ENCODE assay signal across 24 cellular contexts in genomic region chr2:137535897-137536296, GRCh38.
A peak's percentile ranks its signal among the peaks of the same experiment; 100 is the strongest.
DNase-seq lines count a peak whose midpoint lies in the region; ATAC-seq, FAIRE-seq and TF ChIP-seq lines count a peak whose summit lies in the region.
"Had no signal": no experiment of that assay in that cellular context is flagged by ENCODE, and none has a peak within 500 bp of the region (broad histone marks: within the 10 kb centered on the region; RNA-seq: fewer than 3 reads in every experiment).

No MANE protein-coding gene starts in this region.

- TF ChIP-seq EP300 in GM12878 (IDR thresholded peaks at IDR 0.05; ENCODE audit: borderline replicate concordance in 1 of 2, control insufficient read depth in 1 of 2, low read depth in 2 of 2, low read length in 2 of 2): no peak

- no peaks in the 10 kb centered on the region for H3K9me3 Mint-ChIP-seq in activated naive CD8-positive, alpha-beta T cell treated with anti-CD3 and anti-CD28 coated beads, Interleukin-2, amount 50 U/mL, for 24 hours
- H3K9me3 Mint-ChIP-seq in activated naive CD8-positive, alpha-beta T cell treated with anti-CD3 and anti-CD28 coated beads for 36 hours: peaks cover 4% of the 10 kb centered on the region
- peaks cover under 1% of the 10 kb centered on the region for H3K9me3 Mint-ChIP-seq in stimulated activated memory B cell treated with anti-CD40 and anti-IgM and Interleukin-4, amounts not matched to agents 10 μg/mL and 1 μg/mL and 100 μg/mL, for 72 hours
- H3K9me3 Mint-ChIP-seq in activated T-helper 1 cell treated with anti-CD3 and anti-CD28 coated beads, Interleukin-12 subunit alpha, Interleukin-12 subunit beta, Interleukin-2, Interleukin-4 antibody, amounts not matched to agents 30 ng/mL and 10 ng/mL and 1 ng/mL, durations not matched to agents 14 hours and 24 hours and 36 hours: no peaks in the 10 kb centered on the region
- H3K9me3 Mint-ChIP-seq: CD8-positive, alpha-beta T cell; T-helper 2 cell treated with Interferon-gamma antibody and Interleukin-4, amounts not matched to agents 5 μg/mL and 100 μg/mL, for 36 hours had no signal

- intact Hi-C loops in GM12878 (cut with micrococcal nuclease; ENCODE audit: unreplicated experiment): no loop called here
- intact Hi-C loops in activated T-helper 1 cell treated with anti-CD3 and anti-CD28 coated beads, Interleukin-12 subunit alpha, Interleukin-12 subunit beta, Interleukin-2, Interleukin-4 antibody, amounts not matched to agents 30 ng/mL and 10 ng/mL and 1 ng/mL, durations not matched to agents 14 hours and 24 hours and 36 hours (cut with micrococcal nuclease): no loop called here

- no peak for DNase-seq in activated naive CD8-positive, alpha-beta T cell treated with anti-CD3 and anti-CD28 coated beads, Interleukin-2, amount 50 U/mL, for 24 hours
- DNase-seq in activated naive CD8-positive, alpha-beta T cell treated with anti-CD3 and anti-CD28 coated beads for 36 hours: no peak
- no peak for DNase-seq in GM12878 (ENCODE audit: low read depth, low spot score)
- DNase-seq in NCI-H128 (lab: John Stamatoyannopoulos, UW; ENCODE audit: unreplicated experiment): no peak
- no peak for DNase-seq in GM13977 (ENCODE audit: low spot score)
- DNase-seq in activated T-helper 1 cell treated with anti-CD3 and anti-CD28 coated beads, Interleukin-12 subunit alpha, Interleukin-12 subunit beta, Interleukin-2, Interleukin-4 antibody, amounts not matched to agents 30 ng/mL and 10 ng/mL and 1 ng/mL, durations not matched to agents 14 hours and 24 hours and 36 hours (ENCODE audit: low spot score): no peak
- DNase-seq: 8988T; CD8-positive, alpha-beta T cell; DMS79; GOT3; KBM-7; MV-4-11; NCI-H1436; NCI-H2029; NCI-H2171; NCI-H446; NCI-H69; PC-3; SW 1271 had no signal

- 0% methylated on average over 5 of the region's 5 CpGs for WGBS in GM12878 (ENCODE audit: insufficient coverage, insufficient replicate concordance, low lambda C conversion rate, missing lambda C conversion rate)

- POLR2A ChIA-PET in GM12878 (lab: Charles Lee): no interaction called here

- no peaks in the 10 kb centered on the region for H3K36me3 ChIP-seq in GM12878 (ENCODE audit: control insufficient read depth in 2 of 2, insufficient read depth in 2 of 2, low read length in 1 of 2)
- H3K36me3 ChIP-seq: SJSA1 had no signal

- H3K27ac ChIP-seq in GM12878 (ENCODE audit: control insufficient read depth, insufficient read depth): no peak overlapping the region
- H3K27ac ChIP-seq: SJSA1 had no signal

- no peak for FAIRE-seq in GM12878 (lab: Jason Lieb, UNC)
- FAIRE-seq: GM19239 had no signal

- H3K4me2 ChIP-seq in GM12878 (ENCODE audit: control insufficient read depth, insufficient read depth): no peak overlapping the region

- no peaks in the 10 kb centered on the region for H3K27me3 ChIP-seq in GM12878 (replicated peaks in 1 of 2; ENCODE audit: control insufficient read depth in 2 of 2, insufficient read depth in 2 of 2, low read length in 1 of 2)

- no peak overlapping the region for H3K9ac ChIP-seq in GM12878 (ENCODE audit: control insufficient read depth, insufficient read depth, low read length)

- CTCF ChIA-PET in GM12878 (lab: Yijun Ruan, JAX): no interaction called here

- SMC1A ChIA-PET in GM12878 (lab: Charles Lee; ENCODE audit: uncharacterized antibody, unreplicated experiment): no interaction called here

- H3K36me3 Mint-ChIP-seq in activated naive CD8-positive, alpha-beta T cell treated with anti-CD3 and anti-CD28 coated beads, Interleukin-2, amount 50 U/mL, for 24 hours (ENCODE audit: low read depth): no peaks in the 10 kb centered on the region
- H3K36me3 Mint-ChIP-seq in activated naive CD8-positive, alpha-beta T cell treated with anti-CD3 and anti-CD28 coated beads for 36 hours: no peaks in the 10 kb centered on the region
- no peaks in the 10 kb centered on the region for H3K36me3 Mint-ChIP-seq in stimulated activated memory B cell treated with anti-CD40 and anti-IgM and Interleukin-4, amounts not matched to agents 10 μg/mL and 1 μg/mL and 100 μg/mL, for 72 hours
- no peaks in the 10 kb centered on the region for H3K36me3 Mint-ChIP-seq in activated T-helper 1 cell treated with anti-CD3 and anti-CD28 coated beads, Interleukin-12 subunit alpha, Interleukin-12 subunit beta, Interleukin-2, Interleukin-4 antibody, amounts not matched to agents 30 ng/mL and 10 ng/mL and 1 ng/mL, durations not matched to agents 14 hours and 24 hours and 36 hours (ENCODE audit: low read depth)
- H3K36me3 Mint-ChIP-seq: CD8-positive, alpha-beta T cell had no signal

- H3K27me3 Mint-ChIP-seq in activated naive CD8-positive, alpha-beta T cell treated with anti-CD3 and anti-CD28 coated beads, Interleukin-2, amount 50 U/mL, for 24 hours: no peaks in the 10 kb centered on the region
- no peaks in the 10 kb centered on the region for H3K27me3 Mint-ChIP-seq in activated naive CD8-positive, alpha-beta T cell treated with anti-CD3 and anti-CD28 coated beads for 36 hours
- no peaks in the 10 kb centered on the region for H3K27me3 Mint-ChIP-seq in stimulated activated memory B cell treated with anti-CD40 and anti-IgM and Interleukin-4, amounts not matched to agents 10 μg/mL and 1 μg/mL and 100 μg/mL, for 72 hours
- H3K27me3 Mint-ChIP-seq in activated T-helper 1 cell treated with anti-CD3 and anti-CD28 coated beads, Interleukin-12 subunit alpha, Interleukin-12 subunit beta, Interleukin-2, Interleukin-4 antibody, amounts not matched to agents 30 ng/mL and 10 ng/mL and 1 ng/mL, durations not matched to agents 14 hours and 24 hours and 36 hours (ENCODE audit: insufficient read depth): no peaks in the 10 kb centered on the region

- no peak for TF ChIP-seq RAD21 in GM12878 (IDR thresholded peaks at IDR 0.05; ENCODE audit: insufficient read depth, low read depth, low read length)

- in situ Hi-C loops in GM12878 (cut with MboI): no loop called here
- in situ Hi-C loops in GM13977 (cut with MboI; ENCODE audit: low pct_unique_long_range_greater_than_20kb, low sequenced_read_pairs, unreplicated experiment): no loop called here

- ATAC-seq in activated naive CD8-positive, alpha-beta T cell treated with anti-CD3 and anti-CD28 coated beads, Interleukin-2, amount 50 U/mL, for 24 hours: peak; percentile 40
- ATAC-seq in HG03432 (IDR thresholded peaks at IDR 0.05; ENCODE audit: unreplicated experiment) (peak; percentile 69), GM12878 (peak; percentile 61)
- ATAC-seq in stimulated activated memory B cell treated with anti-CD40 and anti-IgM and Interleukin-4, amounts not matched to agents 10 μg/mL and 1 μg/mL and 100 μg/mL, for 72 hours: no peak
- ATAC-seq: CD8-positive, alpha-beta T cell; PC-3 had no signal

- no peaks in the 10 kb centered on the region for H3K4me1 ChIP-seq in GM12878 (ENCODE audit: control insufficient read depth, insufficient read depth, low read length)
- H3K4me1 ChIP-seq: SJSA1 had no signal

- no peak overlapping the region for H3K4me3 ChIP-seq in GM12878
- H3K4me3 ChIP-seq: SJSA1 had no signal

- H4K20me1 ChIP-seq in GM12878 (ENCODE audit: control insufficient read depth, insufficient read depth): no peaks in the 10 kb centered on the region

- H3K27ac Mint-ChIP-seq in activated naive CD8-positive, alpha-beta T cell treated with anti-CD3 and anti-CD28 coated beads, Interleukin-2, amount 50 U/mL, for 24 hours: no peak overlapping the region
- no peak overlapping the region for H3K27ac Mint-ChIP-seq in activated naive CD8-positive, alpha-beta T cell treated with anti-CD3 and anti-CD28 coated beads for 36 hours
- no peak overlapping the region for H3K27ac Mint-ChIP-seq in stimulated activated memory B cell treated with anti-CD40 and anti-IgM and Interleukin-4, amounts not matched to agents 10 μg/mL and 1 μg/mL and 100 μg/mL, for 72 hours
- H3K27ac Mint-ChIP-seq in activated T-helper 1 cell treated with anti-CD3 and anti-CD28 coated beads, Interleukin-12 subunit alpha, Interleukin-12 subunit beta, Interleukin-2, Interleukin-4 antibody, amounts not matched to agents 30 ng/mL and 10 ng/mL and 1 ng/mL, durations not matched to agents 14 hours and 24 hours and 36 hours: no peak overlapping the region
- H3K27ac Mint-ChIP-seq: CD8-positive, alpha-beta T cell; T-helper 2 cell treated with Interferon-gamma antibody and Interleukin-4, amounts not matched to agents 5 μg/mL and 100 μg/mL, for 36 hours had no signal

- H3K9me3 ChIP-seq in GM12878 (replicated peaks; ENCODE audit: control insufficient read depth, insufficient read depth, low read length): no peaks in the 10 kb centered on the region
- H3K9me3 ChIP-seq: SJSA1 had no signal

- H3K79me2 ChIP-seq in GM12878 (ENCODE audit: control insufficient read depth, insufficient read depth, low read length): no peaks in the 10 kb centered on the region

- RAD21 ChIA-PET in GM12878 (lab: Charles Lee; ENCODE audit: unreplicated experiment): no interaction called here

- H3K4me3 Mint-ChIP-seq in activated naive CD8-positive, alpha-beta T cell treated with anti-CD3 and anti-CD28 coated beads, Interleukin-2, amount 50 U/mL, for 24 hours: no peak overlapping the region
- H3K4me3 Mint-ChIP-seq in activated naive CD8-positive, alpha-beta T cell treated with anti-CD3 and anti-CD28 coated beads for 36 hours: no peak overlapping the region
- H3K4me3 Mint-ChIP-seq in stimulated activated memory B cell treated with anti-CD40 and anti-IgM and Interleukin-4, amounts not matched to agents 10 μg/mL and 1 μg/mL and 100 μg/mL, for 72 hours: no peak overlapping the region
- no peak overlapping the region for H3K4me3 Mint-ChIP-seq in activated T-helper 1 cell treated with anti-CD3 and anti-CD28 coated beads, Interleukin-12 subunit alpha, Interleukin-12 subunit beta, Interleukin-2, Interleukin-4 antibody, amounts not matched to agents 30 ng/mL and 10 ng/mL and 1 ng/mL, durations not matched to agents 14 hours and 24 hours and 36 hours
- H3K4me3 Mint-ChIP-seq: CD8-positive, alpha-beta T cell; T-helper 2 cell treated with Interferon-gamma antibody and Interleukin-4, amounts not matched to agents 5 μg/mL and 100 μg/mL, for 36 hours had no signal

- no peak for TF ChIP-seq CTCF in GM12878 (IDR thresholded peaks at IDR 0.05 in 2 of 3, conservative IDR thresholded peaks at IDR 0.05 in 1 of 3; ENCODE audit: control insufficient read depth in 2 of 3, extremely low read depth in 1 of 3, insufficient read depth in 1 of 3, low read depth in 3 of 3, low read length in 3 of 3)
- no peak for TF ChIP-seq CTCF in GM13977 (IDR thresholded peaks at IDR 0.05; ENCODE audit: extremely low read depth, insufficient read depth, missing control alignments)

- H2AFZ ChIP-seq in GM12878 (ENCODE audit: control insufficient read depth, low read depth, low read length): no peak overlapping the region

- no peaks in the 10 kb centered on the region for H3K4me1 Mint-ChIP-seq in activated naive CD8-positive, alpha-beta T cell treated with anti-CD3 and anti-CD28 coated beads, Interleukin-2, amount 50 U/mL, for 24 hours
- no peaks in the 10 kb centered on the region for H3K4me1 Mint-ChIP-seq in activated naive CD8-positive, alpha-beta T cell treated with anti-CD3 and anti-CD28 coated beads for 36 hours
- no peaks in the 10 kb centered on the region for H3K4me1 Mint-ChIP-seq in stimulated activated memory B cell treated with anti-CD40 and anti-IgM and Interleukin-4, amounts not matched to agents 10 μg/mL and 1 μg/mL and 100 μg/mL, for 72 hours
- no peaks in the 10 kb centered on the region for H3K4me1 Mint-ChIP-seq in activated T-helper 1 cell treated with anti-CD3 and anti-CD28 coated beads, Interleukin-12 subunit alpha, Interleukin-12 subunit beta, Interleukin-2, Interleukin-4 antibody, amounts not matched to agents 30 ng/mL and 10 ng/mL and 1 ng/mL, durations not matched to agents 14 hours and 24 hours and 36 hours (ENCODE audit: low read depth)

- no peak for TF ChIP-seq POLR2A in GM12878 (IDR thresholded peaks at IDR 0.05; ENCODE audit: low read depth, low read length)

- no TSS peak for BruUV-seq in GM12878 (replicated peaks; lab: Mats Ljungman, UMichigan)
